ENCODE assay signal across 1 cellular context in genomic region chr11:87722756-87723599, GRCh38.
TF ChIP-seq lines count a peak whose summit lies in the region.

No MANE protein-coding gene starts in this region.

TF ChIP-seq in IMR-90, 13 proteins besides CTCF, POLR2A, EP300 and RAD21 (continued from another document):
- no peak for TF ChIP-seq USF2 (IDR thresholded peaks at IDR 0.05; ENCODE audit: low read depth, low read length)
